Comparison of ENCODE assay signal across 13 cellular contexts in the genomic region with DNA sequence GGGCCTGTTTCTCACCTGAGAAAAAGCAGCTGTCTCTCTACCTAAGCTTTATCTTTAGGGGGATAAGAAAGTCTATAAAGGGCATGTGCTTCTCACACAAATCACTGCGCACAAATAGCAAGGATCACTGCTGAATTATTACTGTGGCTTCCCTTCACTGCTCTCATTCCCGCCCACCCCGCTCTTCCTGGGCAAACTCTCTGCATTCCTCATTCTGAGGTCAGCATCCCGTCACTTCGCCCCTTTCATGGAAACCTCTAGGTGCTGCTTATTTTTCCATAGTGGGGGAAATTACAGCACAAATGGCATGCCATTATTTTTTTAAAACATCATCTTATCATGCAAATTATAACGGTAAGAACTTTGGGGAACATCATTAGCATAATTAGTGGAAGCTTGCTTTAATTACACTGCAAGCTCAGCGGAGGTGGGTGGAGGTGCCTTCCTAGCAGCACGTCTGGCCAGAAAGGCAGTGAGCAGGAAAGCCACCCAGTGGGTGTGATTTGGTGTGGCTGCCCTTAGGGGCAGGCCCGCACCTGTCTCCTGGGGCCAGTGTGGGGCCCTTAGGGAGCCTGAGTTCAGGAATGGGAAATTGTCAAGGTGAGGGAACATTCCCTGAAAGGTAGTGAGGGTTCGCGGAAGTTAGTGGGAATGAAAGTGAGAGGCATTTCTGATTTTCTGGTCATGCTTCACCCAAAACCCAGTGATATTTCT.
A peak's percentile ranks its signal among the peaks of the same experiment; 100 is the strongest.
DNase-seq lines count a peak whose midpoint lies in the region; ATAC-seq and TF ChIP-seq lines count a peak whose summit lies in the region.
"Had no signal": no experiment of that assay in that cellular context is flagged by ENCODE, and none has a peak within 500 bp of the region (broad histone marks: within the 10 kb centered on the region; RNA-seq: fewer than 3 reads in every experiment).

No MANE protein-coding gene starts in this region.

- no peak for TF ChIP-seq CTCF in AG10803 (conservative IDR thresholded peaks at IDR 0.05; ENCODE audit: low read length)
- no peak for TF ChIP-seq CTCF in fibroblast of lung (conservative IDR thresholded peaks at IDR 0.05 in 1 of 2, IDR thresholded peaks at IDR 0.05 in 1 of 2; ENCODE audit: low read depth in 1 of 2, low read length in 2 of 2)
- TF ChIP-seq CTCF in omental fat pad (IDR thresholded peaks at IDR 0.05) = no peak

- H3K9me3 ChIP-seq in fibroblast of lung (ENCODE audit: control insufficient read depth, insufficient read depth, low read depth, low read length) = no peaks in the 10 kb centered on the region

- H3K4me1 ChIP-seq in fibroblast of lung (ENCODE audit: control insufficient read depth, extremely low read depth, insufficient read depth, low read length) = peaks cover 3% of the 10 kb centered on the region

- CTCF ChIA-PET in activated CD4-positive, alpha-beta T cell treated with anti-CD3 and anti-CD28 coated beads, Interleukin-2, amount 10 ng/mL, durations not matched to agents 7 days and 5 days (lab: Charles Lee) = no interaction called here

- no peak overlapping the region for H2AFZ ChIP-seq in fibroblast of lung (ENCODE audit: low read length)

- POLR2A ChIA-PET in activated CD4-positive, alpha-beta T cell treated with anti-CD3 and anti-CD28 coated beads, Interleukin-2, amount 10 ng/mL, durations not matched to agents 7 days and 5 days (lab: Charles Lee) = no interaction called here

- no peaks in the 10 kb centered on the region for H3K36me3 Mint-ChIP-seq in activated CD4-positive, alpha-beta T cell treated with anti-CD3 and anti-CD28 coated beads, Interleukin-2, amount 10 ng/mL, durations not matched to agents 7 days and 5 days (ENCODE audit: low read depth)
- H3K36me3 Mint-ChIP-seq: activated naive CD8-positive, alpha-beta T cell treated with anti-CD3 and anti-CD28 coated beads, Interleukin-2, amount 10 ng/mL, durations not matched to agents 7 days and 5 days; T-cell had no signal

- H3K36me3 ChIP-seq in fibroblast of lung (ENCODE audit: control insufficient read depth, insufficient read depth, low read length) = no peaks in the 10 kb centered on the region

- H3K9me3 Mint-ChIP-seq in activated CD4-positive, alpha-beta T cell treated with anti-CD3 and anti-CD28 coated beads, Interleukin-2, amount 10 ng/mL, durations not matched to agents 7 days and 5 days = no peaks in the 10 kb centered on the region
- H3K9me3 Mint-ChIP-seq: activated naive CD8-positive, alpha-beta T cell treated with anti-CD3 and anti-CD28 coated beads, Interleukin-2, amount 10 ng/mL, durations not matched to agents 7 days and 5 days; T-cell had no signal

- DNase-seq in AG10803 (ENCODE audit: low read depth) = peak; percentile 76
- peak; percentile 80 for DNase-seq in NCI-H226
- peak; percentile 29 to 91 for DNase-seq in fibroblast of lung (ENCODE audit: low read depth in 2 of 2)
- DNase-seq in omental fat pad (ENCODE audit: low spot score) = no peak
- DNase-seq in HPDE6-E6E7 (ENCODE audit: extremely low spot score) = no peak
- no peak for DNase-seq in NCI-H774 (lab: John Stamatoyannopoulos, UW)
- DNase-seq in activated CD4-positive, alpha-beta T cell treated with anti-CD3 and anti-CD28 coated beads, Interleukin-2, amount 10 ng/mL, durations not matched to agents 7 days and 5 days = no peak
- DNase-seq: activated naive CD8-positive, alpha-beta T cell treated with anti-CD3 and anti-CD28 coated beads, Interleukin-2, amount 10 ng/mL, durations not matched to agents 7 days and 5 days; kidney; NCI-H187 treated with DMSO at 0.1 percent for 48 hours; occipital lobe; T-cell had no signal

- H3K27ac ChIP-seq in fibroblast of lung (ENCODE audit: insufficient read depth, low read length) = no peak overlapping the region

- no peaks in the 10 kb centered on the region for H3K79me2 ChIP-seq in fibroblast of lung (ENCODE audit: control insufficient read depth, insufficient read depth, low read length)

- no peak overlapping the region for H3K4me2 ChIP-seq in fibroblast of lung (ENCODE audit: extremely low read depth, insufficient read depth, low read length)

- H3K4me3 Mint-ChIP-seq in activated CD4-positive, alpha-beta T cell treated with anti-CD3 and anti-CD28 coated beads, Interleukin-2, amount 10 ng/mL, durations not matched to agents 7 days and 5 days = no peak overlapping the region
- H3K4me3 Mint-ChIP-seq: activated naive CD8-positive, alpha-beta T cell treated with anti-CD3 and anti-CD28 coated beads, Interleukin-2, amount 10 ng/mL, durations not matched to agents 7 days and 5 days; T-cell had no signal

- no peak overlapping the region for H3K4me3 ChIP-seq in AG10803 (ENCODE audit: low read length)
- no peak overlapping the region for H3K4me3 ChIP-seq in fibroblast of lung (replicated peaks in 1 of 4; ENCODE audit: control extremely low read depth in 1 of 4, insufficient read depth in 1 of 4, low read depth in 3 of 4, low read length in 4 of 4)

- ATAC-seq in omental fat pad (ENCODE audit: low FRiP score) (peak; percentile 74), HG03342 (IDR thresholded peaks at IDR 0.05; ENCODE audit: unreplicated experiment) (no peak)
- ATAC-seq: T-cell had no signal

- H3K9ac ChIP-seq in fibroblast of lung (ENCODE audit: insufficient read depth, low read length) = no peak overlapping the region

- H3K27ac Mint-ChIP-seq in activated CD4-positive, alpha-beta T cell treated with anti-CD3 and anti-CD28 coated beads, Interleukin-2, amount 10 ng/mL, durations not matched to agents 7 days and 5 days = no peak overlapping the region
- H3K27ac Mint-ChIP-seq: activated naive CD8-positive, alpha-beta T cell treated with anti-CD3 and anti-CD28 coated beads, Interleukin-2, amount 10 ng/mL, durations not matched to agents 7 days and 5 days; T-cell had no signal

- H4K20me1 ChIP-seq in fibroblast of lung (ENCODE audit: control insufficient read depth, extremely low read depth, insufficient read depth, low read length) = no peaks in the 10 kb centered on the region

- H3K27me3 Mint-ChIP-seq in activated CD4-positive, alpha-beta T cell treated with anti-CD3 and anti-CD28 coated beads, Interleukin-2, amount 10 ng/mL, durations not matched to agents 7 days and 5 days = peaks cover 3% of the 10 kb centered on the region
- H3K27me3 Mint-ChIP-seq: activated naive CD8-positive, alpha-beta T cell treated with anti-CD3 and anti-CD28 coated beads, Interleukin-2, amount 10 ng/mL, durations not matched to agents 7 days and 5 days had no signal

- no peaks in the 10 kb centered on the region for H3K4me1 Mint-ChIP-seq in activated CD4-positive, alpha-beta T cell treated with anti-CD3 and anti-CD28 coated beads, Interleukin-2, amount 10 ng/mL, durations not matched to agents 7 days and 5 days
- H3K4me1 Mint-ChIP-seq: activated naive CD8-positive, alpha-beta T cell treated with anti-CD3 and anti-CD28 coated beads, Interleukin-2, amount 10 ng/mL, durations not matched to agents 7 days and 5 days; T-cell had no signal

- no peaks in the 10 kb centered on the region for H3K27me3 ChIP-seq in fibroblast of lung (ENCODE audit: control insufficient read depth, insufficient read depth, low read length)

Comparison
In these comparisons a context has a peak if more than half of its experiments do, and no peak if none do; other contexts are left out.
1. DNase-seq: peak in AG10803 (single experiment), NCI-H226 (single experiment) and fibroblast of lung (2 of 2); none in omental fat pad (single experiment), HPDE6-E6E7 (single experiment), NCI-H774 (single experiment) and activated CD4-positive, alpha-beta T cell treated with anti-CD3 and anti-CD28 coated beads, Interleukin-2, amount 10 ng/mL, durations not matched to agents 7 days and 5 days (single experiment).